In genomic region chr22:42258126-42258525, GRCh38 we compare ENCODE assay signal across 12 cellular contexts.
"Had no signal": no experiment of that assay in that cellular context is flagged by ENCODE, and none has a peak within 500 bp of the region (broad histone marks: within the 10 kb centered on the region; RNA-seq: fewer than 3 reads in every experiment).

No MANE protein-coding gene starts in this region.

- DNase-seq: activated CD4-positive, CD25-positive, alpha-beta regulatory T cell treated with anti-CD3 and anti-CD28 coated beads, Interleukin-2, amount 50 U/mL, for 72 hours; activated CD8-positive, alpha-beta memory T cell treated with anti-CD3 and anti-CD28 coated beads, Interleukin-2, amount 50 U/mL, for 4 hours; activated CD8-positive, alpha-beta T cell treated with anti-CD3 and anti-CD28 coated beads for 36 hours; activated naive CD4-positive, alpha-beta T cell treated with anti-CD3 and anti-CD28 coated beads, Interleukin-2, amount 50 U/mL, for 16 hours; body of pancreas; dermis blood vessel endothelial cell; islet precursor cell; left ventricle myocardium superior; mesenchymal stem cell; small intestine had no signal

- H3K4me3 Mint-ChIP-seq: activated CD8-positive, alpha-beta T cell treated with anti-CD3 and anti-CD28 coated beads for 36 hours had no signal

- H3K27ac Mint-ChIP-seq: activated CD8-positive, alpha-beta T cell treated with anti-CD3 and anti-CD28 coated beads for 36 hours; activated T-helper 2 cell treated with anti-CD3 and anti-CD28 coated beads, Interferon-gamma antibody, Interleukin-2, Interleukin-4, amounts not matched to agents 10 μg/mL and 5 μg/mL and 100 μg/mL, durations not matched to agents 14 hours and 24 hours and 36 hours had no signal

- H3K9me3 Mint-ChIP-seq: activated CD8-positive, alpha-beta T cell treated with anti-CD3 and anti-CD28 coated beads for 36 hours; activated T-helper 2 cell treated with anti-CD3 and anti-CD28 coated beads, Interferon-gamma antibody, Interleukin-2, Interleukin-4, amounts not matched to agents 10 μg/mL and 5 μg/mL and 100 μg/mL, durations not matched to agents 14 hours and 24 hours and 36 hours had no signal

- H3K27me3 Mint-ChIP-seq: activated CD8-positive, alpha-beta T cell treated with anti-CD3 and anti-CD28 coated beads for 36 hours had no signal

- ATAC-seq: activated CD8-positive, alpha-beta T cell treated with anti-CD3 and anti-CD28 coated beads for 36 hours; body of pancreas; esophagus mucosa; left ventricle myocardium superior had no signal
